ENCODE assay signal across 29 cellular contexts in the genomic region with DNA sequence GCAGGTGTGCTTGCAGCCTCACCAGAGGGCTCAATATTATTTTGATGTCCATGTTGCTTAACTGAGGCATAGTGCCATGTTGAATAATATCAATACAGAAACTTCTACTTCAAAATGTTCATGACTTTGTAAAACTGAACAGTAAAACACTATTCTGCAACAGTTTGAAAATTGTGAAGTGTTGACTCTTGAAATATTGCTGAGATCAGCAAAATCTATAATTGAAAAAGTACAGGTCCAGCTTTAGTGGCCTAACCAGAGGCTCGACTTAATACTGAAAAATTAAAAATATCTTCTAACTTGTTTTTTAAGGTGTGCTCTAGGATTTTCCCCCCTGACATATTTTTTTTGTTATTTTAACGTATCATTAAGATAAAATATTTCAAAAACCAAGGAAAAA.
"Had no signal": no experiment of that assay in that cellular context is flagged by ENCODE, and none has a peak within 500 bp of the region (broad histone marks: within the 10 kb centered on the region; RNA-seq: fewer than 3 reads in every experiment).

No MANE protein-coding gene starts in this region.

- ATAC-seq: esophagus mucosa, gastrocnemius medialis, heart right ventricle, left cardiac atrium, left lung, left ventricle myocardium superior, lower lobe of right lung, mucosa of descending colon had no signal

- H3K27me3 ChIP-seq: dorsolateral prefrontal cortex, esophagus squamous epithelium, gastrocnemius medialis, heart right ventricle, left lung had no signal

- H3K27ac ChIP-seq: coronary artery, dorsolateral prefrontal cortex, epithelial cell of prostate, esophagus squamous epithelium, gastrocnemius medialis, heart right ventricle, left lung, lower lobe of right lung had no signal

- H3K4me1 Mint-ChIP-seq: endodermal cell, mesothelial cell of epicardium, naive B cell had no signal

- H3K27me3 Mint-ChIP-seq: naive B cell had no signal

- DNase-seq: dermis blood vessel endothelial cell; dorsolateral prefrontal cortex; effector CD4-positive, alpha-beta T cell; effector memory CD4-positive, alpha-beta T cell; endodermal cell; erythroblast; esophagus squamous epithelium; foreskin fibroblast; foreskin melanocyte; gastrocnemius medialis; glutamatergic neuron; head of caudate nucleus; heart right ventricle; hippocampal formation; left cardiac atrium; left ventricle myocardium superior; lower lobe of right lung; mesenchymal stem cell; mucosa of descending colon; naive B cell had no signal

- FAIRE-seq: colon, endometrium, islet of Langerhans, keratinocyte had no signal

- H3K27ac Mint-ChIP-seq: endodermal cell, mesothelial cell of epicardium, naive B cell had no signal

- H3K4me3 ChIP-seq: coronary artery, dorsolateral prefrontal cortex, esophagus squamous epithelium, gastrocnemius medialis, heart right ventricle, left lung, lower lobe of right lung, mucosa of descending colon had no signal

- H3K4me3 Mint-ChIP-seq: endodermal cell, mesothelial cell of epicardium, naive B cell had no signal

- H3K36me3 ChIP-seq: esophagus squamous epithelium, gastrocnemius medialis, heart right ventricle, left lung, lower lobe of right lung had no signal

- H3K9me3 ChIP-seq: esophagus squamous epithelium, gastrocnemius medialis, heart right ventricle, left lung, lower lobe of right lung, mucosa of descending colon had no signal

- H3K9me3 Mint-ChIP-seq: endodermal cell, mesothelial cell of epicardium had no signal

- H3K4me1 ChIP-seq: esophagus squamous epithelium, gastrocnemius medialis, heart right ventricle, left lung, lower lobe of right lung had no signal

- H3K36me3 Mint-ChIP-seq: mesothelial cell of epicardium, naive B cell had no signal
